ENCODE assay signal across 1 cellular context in genomic region chr3:37858742-37859141, GRCh38.
TF ChIP-seq lines count a peak whose summit lies in the region.

No MANE protein-coding gene starts in this region.

TF ChIP-seq in K562, 482 proteins besides CTCF, POLR2A, EP300 and RAD21 (continued from another document):
- TF ChIP-seq, protein P1, sequence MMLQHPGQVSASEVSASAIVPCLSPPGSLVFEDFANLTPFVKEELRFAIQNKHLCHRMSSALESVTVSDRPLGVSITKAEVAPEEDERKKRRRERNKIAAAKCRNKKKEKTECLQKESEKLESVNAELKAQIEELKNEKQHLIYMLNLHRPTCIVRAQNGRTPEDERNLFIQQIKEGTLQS (IDR thresholded peaks at IDR 0.05) = peak; percentile 30; the same call in 1 of the 2 replicates
- TF ChIP-seq, protein P1 (CRISPR knock-in tag; conservative IDR thresholded peaks at IDR 0.05) = no peak
- TF ChIP-seq CEBPG (CRISPR knock-in tag; IDR thresholded peaks at IDR 0.05) (no peak), CEBPG (tag; conservative IDR thresholded peaks at IDR 0.05 in 1 of 2, IDR thresholded peaks at IDR 0.05 in 1 of 2) (peak; percentile 73 to 90), ZNF253 (CRISPR knock-in tag; conservative IDR thresholded peaks at IDR 0.05) (no peak), THRA (IDR thresholded peaks at IDR 0.05) (no peak)
